Comparison of ENCODE assay signal across 16 cellular contexts in the genomic region with DNA sequence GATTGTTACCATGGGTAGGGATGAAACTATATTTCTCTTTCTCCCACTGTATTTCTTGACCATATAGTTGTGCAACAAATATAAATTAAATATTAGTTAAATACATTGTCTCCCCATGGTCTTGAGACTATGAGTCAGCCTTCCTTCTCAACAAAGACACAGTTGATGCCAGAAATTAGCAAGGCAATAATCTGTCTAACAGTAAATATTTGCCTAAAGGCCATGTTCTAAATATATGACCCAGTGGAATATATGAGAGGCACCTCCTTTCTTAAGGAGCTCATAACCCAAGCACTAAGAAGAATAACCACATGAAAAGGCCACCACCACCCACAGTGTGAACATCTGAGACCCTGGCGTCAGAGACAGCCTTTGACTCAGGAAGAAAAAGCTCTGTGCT.
"Had no signal": no experiment of that assay in that cellular context is flagged by ENCODE, and none has a peak within 500 bp of the region (broad histone marks: within the 10 kb centered on the region; RNA-seq: fewer than 3 reads in every experiment).

No MANE protein-coding gene starts in this region.

- H2AFZ ChIP-seq: neural progenitor cell had no signal

- H3K4me2 ChIP-seq: neural progenitor cell had no signal

- FAIRE-seq: pancreas, small intestine had no signal

- H3K4me3 ChIP-seq: esophagus muscularis mucosa, heart left ventricle, left ventricle myocardium inferior, neural progenitor cell, pancreas, transverse colon had no signal

- H3K27me3 ChIP-seq: neural progenitor cell, transverse colon had no signal

- H3K9me3 ChIP-seq: heart left ventricle, left ventricle myocardium inferior, pancreas, transverse colon had no signal

- DNase-seq: activated CD4-positive, alpha-beta memory T cell treated with anti-CD3 and anti-CD28 coated beads, Interleukin-2, amount 10 ng/mL, durations not matched to agents 7 days and 5 days; activated CD4-positive, alpha-beta T cell treated with anti-CD3 and anti-CD28 coated beads for 36 hours; activated naive CD4-positive, alpha-beta T cell; heart left ventricle; left ventricle myocardium inferior; pancreas; retina; small intestine; substantia nigra; T-cell; transverse colon; WERI-Rb-1 had no signal

- H3K4me1 ChIP-seq: esophagus muscularis mucosa, foreskin keratinocyte, heart left ventricle, left ventricle myocardium inferior, neural progenitor cell, pancreas, transverse colon had no signal

- H3K9ac ChIP-seq: neural progenitor cell had no signal

- ATAC-seq: activated CD4-positive, alpha-beta T cell treated with anti-CD3 and anti-CD28 coated beads for 36 hours; foreskin keratinocyte; heart left ventricle; pancreas; stimulated activated memory B cell treated with anti-CD40 and anti-IgM and Interleukin-4, amounts not matched to agents 10 μg/mL and 1 μg/mL and 100 μg/mL, for 72 hours; T-cell had no signal

- H3K27ac ChIP-seq: esophagus muscularis mucosa, foreskin keratinocyte, heart left ventricle, left ventricle myocardium inferior, neural progenitor cell, pancreas, transverse colon, WERI-Rb-1 had no signal

- H3K36me3 ChIP-seq: esophagus muscularis mucosa, heart left ventricle, left ventricle myocardium inferior, neural progenitor cell, pancreas, transverse colon, WERI-Rb-1 had no signal
